14 cellular contexts compared by ENCODE assay signal in genomic region chr4:114691865-114692264, GRCh38.
A peak's percentile ranks its signal among the peaks of the same experiment; 100 is the strongest.
DNase-seq lines count a peak whose midpoint lies in the region; ATAC-seq, FAIRE-seq and TF ChIP-seq lines count a peak whose summit lies in the region.
"Had no signal": no experiment of that assay in that cellular context is flagged by ENCODE, and none has a peak within 500 bp of the region (broad histone marks: within the 10 kb centered on the region; RNA-seq: fewer than 3 reads in every experiment).

No MANE protein-coding gene starts in this region.

- H3K27ac ChIP-seq in uterus (no peak overlapping the region), left lung (no peak overlapping the region)
- H3K27ac ChIP-seq: spleen had no signal

- no peaks in the 10 kb centered on the region for H3K4me1 Mint-ChIP-seq in immature natural killer cell
- H3K4me1 Mint-ChIP-seq: central memory CD8-positive, alpha-beta T cell; nephron had no signal

- intact Hi-C loops in uterus (cut with DNase I; ENCODE audit: low total_unique reads), result no loop called here
- intact Hi-C loops in left lung (cut with DNase I), result loop anchor here in 1 of 2 donors (5.0 kb wide), 1 partner anchor 305 kb away; no protein-coding TSS in a partner anchor

- H3K4me3 Mint-ChIP-seq in immature natural killer cell, result no peak overlapping the region
- H3K4me3 Mint-ChIP-seq: central memory CD8-positive, alpha-beta T cell; nephron had no signal

- TF ChIP-seq POLR2A in uterus (IDR thresholded peaks at IDR 0.05), result no peak

- no peaks in the 10 kb centered on the region for H3K36me3 ChIP-seq in uterus
- no peaks in the 10 kb centered on the region for H3K36me3 ChIP-seq in left lung
- H3K36me3 ChIP-seq: spleen had no signal

- ATAC-seq in GM19463 (IDR thresholded peaks at IDR 0.05; ENCODE audit: unreplicated experiment) (peak; percentile 94), HG02870 (IDR thresholded peaks at IDR 0.05; ENCODE audit: unreplicated experiment) (peak; percentile 89), HG03520 (IDR thresholded peaks at IDR 0.05; ENCODE audit: unreplicated experiment) (peak; percentile 79), left lung (no peak)
- ATAC-seq: activated CD4-positive, CD25-positive, alpha-beta regulatory T cell treated with anti-CD3 and anti-CD28 coated beads, Interleukin-2, amount 50 U/mL, for 24 hours had no signal

- no peak for TF ChIP-seq CTCF in uterus (IDR thresholded peaks at IDR 0.05)
- TF ChIP-seq CTCF in left lung (IDR thresholded peaks at IDR 0.05), result no peak

- H3K27ac Mint-ChIP-seq in immature natural killer cell, result no peak overlapping the region
- H3K27ac Mint-ChIP-seq: nephron had no signal

- no peaks in the 10 kb centered on the region for H3K27me3 ChIP-seq in uterus
- no peaks in the 10 kb centered on the region for H3K27me3 ChIP-seq in left lung
- H3K27me3 ChIP-seq: spleen had no signal

- FAIRE-seq in GM18507 (lab: Jason Lieb, UNC), result peak; percentile 33
- FAIRE-seq: G401.6 had no signal

- H3K4me3 ChIP-seq in uterus, result no peak overlapping the region
- H3K4me3 ChIP-seq in left lung, result no peak overlapping the region
- H3K4me3 ChIP-seq: spleen had no signal

- no peaks in the 10 kb centered on the region for H3K36me3 Mint-ChIP-seq in immature natural killer cell

- H3K9me3 Mint-ChIP-seq in immature natural killer cell, result peaks cover 0 to 2% (median 0%) of the 10 kb centered on the region in 6 donors
- H3K9me3 Mint-ChIP-seq: central memory CD8-positive, alpha-beta T cell; nephron had no signal

- no peaks in the 10 kb centered on the region for H3K9me3 ChIP-seq in uterus
- no peaks in the 10 kb centered on the region for H3K9me3 ChIP-seq in left lung
- H3K9me3 ChIP-seq: spleen had no signal

- H3K4me1 ChIP-seq in uterus (no peaks in the 10 kb centered on the region), left lung (no peaks in the 10 kb centered on the region)

- peaks cover 0 to 5% (median 1%) of the 10 kb centered on the region in 3 donors for H3K27me3 Mint-ChIP-seq in immature natural killer cell (ENCODE audit: low read depth in 3 of 3)

- DNase-seq in GM18507 (ENCODE audit: extremely low spot score, insufficient read length, low read depth) (no peak), uterus (no peak), ecto neural progenitor cell (ENCODE audit: low spot score) (no peak), immature natural killer cell (no peak), left lung (no peak)
- DNase-seq: SIG-M5, spleen had no signal
